Comparison of ENCODE assay signal across 15 cellular contexts in genomic region chr7:21960922-21961321, GRCh38. TPM values are rescaled to one million over a fixed set of nuclear protein-coding genes. Genes with fewer than 3 reads are reported as not detected.
DNase-seq lines count a peak whose midpoint lies in the region; ATAC-seq and TF ChIP-seq lines count a peak whose summit lies in the region.
"Had no signal": no experiment of that assay in that cellular context is flagged by ENCODE, and none has a peak within 500 bp of the region (broad histone marks: within the 10 kb centered on the region; RNA-seq: fewer than 3 reads in every experiment).

No MANE protein-coding gene starts in this region.

- H3K27ac ChIP-seq in foreskin keratinocyte (no peak overlapping the region), upper lobe of left lung (no peak overlapping the region)
- H3K27ac ChIP-seq: epithelial cell of prostate had no signal

- H3K4me1 ChIP-seq in foreskin keratinocyte: peaks cover 4% of the 10 kb centered on the region
- H3K4me1 ChIP-seq in upper lobe of left lung: no peaks in the 10 kb centered on the region

- H3K27me3 ChIP-seq in foreskin keratinocyte (no peaks in the 10 kb centered on the region), upper lobe of left lung (no peaks in the 10 kb centered on the region)

- TF ChIP-seq CTCF in foreskin keratinocyte (conservative IDR thresholded peaks at IDR 0.05) (no peak), upper lobe of left lung (IDR thresholded peaks at IDR 0.05) (no peak)

- H3K36me3 ChIP-seq in upper lobe of left lung: no peaks in the 10 kb centered on the region

- 87 to 94% methylated on average over 3 of the region's 3 CpGs for WGBS in upper lobe of left lung, 2 donors

- no peaks in the 10 kb centered on the region for H3K9me3 ChIP-seq in upper lobe of left lung

- ATAC-seq in foreskin keratinocyte (peak; percentile 93), upper lobe of left lung (ENCODE audit: low FRiP score in 2 of 2) (no peak), GM21360 (IDR thresholded peaks at IDR 0.05; ENCODE audit: unreplicated experiment) (no peak)

- no peak for TF ChIP-seq POLR2A in upper lobe of left lung (IDR thresholded peaks at IDR 0.05)

- DNase-seq in ACHN: peak; percentile 74
- DNase-seq in HPDE6-E6E7 (ENCODE audit: extremely low spot score): peak; percentile 41
- peak; percentile 78 for DNase-seq in amniotic epithelial cell (ENCODE audit: low read depth)
- peak in 1 of 2 donors; percentile 61 for DNase-seq in foreskin keratinocyte
- DNase-seq in upper lobe of left lung: no peak
- DNase-seq in germinal center (ENCODE audit: low spot score): no peak
- no peak for DNase-seq in stimulated activated naive CD4-positive, alpha-beta T cell (lab: John Stamatoyannopoulos, UW)
- DNase-seq: activated CD4-positive, CD25-positive, alpha-beta regulatory T cell; activated T-cell treated with anti-CD3 and anti-CD28 coated beads, Interleukin-2, amount 50 U/mL, for 24 hours; aorta; NCI-H1105 treated with DMSO at 0.1 percent for 48 hours; NCI-H524 treated with DMSO at 0.1 percent for 48 hours; nephron progenitor cell had no signal

- TF ChIP-seq EP300 in upper lobe of left lung (IDR thresholded peaks at IDR 0.05): no peak

- H3K4me3 ChIP-seq in upper lobe of left lung: no peak overlapping the region

- in situ Hi-C loops in ACHN (cut with HindIII; ENCODE audit: low pct_ligation_motif_present, low pct_unique_long_range_greater_than_20kb, low sequenced_read_pairs): no loop called here

RNA-seq across cellular contexts. Expression of gene CDCA7L, which starts 15.2 kb away (rescaled TPM):
- total RNA-seq in foreskin keratinocyte (59.7 and 60.7 TPM in 2 replicates), upper lobe of left lung (10 to 100 TPM; 30.5 to 63.6 (median 39.1) TPM)
- polyA plus RNA-seq in foreskin keratinocyte: 30.5 and 34.1 TPM in 2 replicates

Comparison
In these comparisons a context has a peak if more than half of its experiments do, and no peak if none do; other contexts are left out.
1. DNase-seq: peak in ACHN (single experiment), HPDE6-E6E7 (single experiment) and amniotic epithelial cell (single experiment); none in upper lobe of left lung (0 of 2), germinal center (single experiment) and stimulated activated naive CD4-positive, alpha-beta T cell (0 of 6).